ENCODE assay signal across 8 cellular contexts in the genomic region with DNA sequence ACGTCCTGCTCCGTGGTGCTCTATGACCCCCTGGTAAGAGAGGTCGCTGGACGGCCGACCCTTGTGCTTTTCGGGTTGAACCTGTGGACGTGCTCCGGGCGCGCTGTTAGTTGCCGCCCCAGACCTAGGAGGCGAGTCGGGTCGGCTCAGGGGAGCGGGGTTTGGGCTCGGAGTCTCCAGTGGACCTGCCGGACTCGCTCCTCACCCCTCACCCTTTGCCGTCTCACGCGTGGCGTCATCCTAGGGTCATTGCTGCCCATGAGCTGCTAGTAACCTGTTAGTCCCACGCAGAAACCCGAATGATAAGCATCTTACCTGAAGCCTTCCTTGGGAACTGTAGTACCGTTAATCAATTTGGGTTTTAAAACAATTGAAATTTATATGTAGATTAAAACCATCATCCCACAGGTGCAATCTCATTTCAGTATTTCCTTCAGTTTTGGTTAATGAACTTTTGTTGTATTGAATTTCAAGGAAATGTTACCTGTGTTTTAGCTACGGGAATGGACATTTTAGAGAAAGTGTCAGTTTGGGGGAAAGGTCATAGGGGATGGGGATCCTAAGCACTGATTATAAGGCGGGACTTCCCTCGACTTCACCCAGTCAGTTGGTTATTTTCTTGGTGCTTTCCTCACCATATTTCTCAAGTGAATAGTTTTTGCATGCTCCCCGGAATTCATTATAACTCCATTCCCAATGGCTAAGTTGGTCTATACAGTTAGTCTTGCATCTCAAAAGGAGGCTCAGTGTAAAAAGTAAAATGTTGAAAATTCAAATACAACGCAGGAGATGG. TPM values are rescaled to one million over a fixed set of nuclear protein-coding genes. Genes with fewer than 3 reads are reported as not detected.
DNase-seq lines count a peak whose midpoint lies in the region; ATAC-seq and TF ChIP-seq lines count a peak whose summit lies in the region.

No MANE protein-coding gene starts in this region.

- H3K36me3 ChIP-seq in GM23248 (ENCODE audit: low read depth) (peaks cover 3% of the 10 kb centered on the region), Loucy (ENCODE audit: insufficient read depth, low read length) (no peaks in the 10 kb centered on the region; the same call in 1 of the 2 replicates), colonic mucosa (no peaks in the 10 kb centered on the region)

- peak overlapping the region; percentile 97 for H3K27ac Mint-ChIP-seq in mesothelial cell of epicardium

- peak overlapping the region; percentile 98 for H3K27ac ChIP-seq in GM23248
- peak overlapping the region; percentile 96 for H3K27ac ChIP-seq in colonic mucosa

- peaks cover 28% of the 10 kb centered on the region for H3K4me1 Mint-ChIP-seq in mesothelial cell of epicardium

- H3K79me2 ChIP-seq in GM23248 (ENCODE audit: insufficient read depth) (peaks cover 94% of the 10 kb centered on the region), Loucy (ENCODE audit: insufficient read depth, low read length) (peaks cover 82% of the 10 kb centered on the region)

- no peaks in the 10 kb centered on the region for H3K9me3 ChIP-seq in GM23248 (ENCODE audit: low read depth)
- H3K9me3 ChIP-seq in Loucy (ENCODE audit: insufficient read depth, low read depth, low read length) = no peaks in the 10 kb centered on the region
- H3K9me3 ChIP-seq in colonic mucosa = no peaks in the 10 kb centered on the region

- no peaks in the 10 kb centered on the region for H3K9me2 ChIP-seq in GM23248 (ENCODE audit: insufficient read depth)
- no peaks in the 10 kb centered on the region for H3K9me2 ChIP-seq in Loucy (replicated peaks; ENCODE audit: low read depth, low read length)

- H3K9ac ChIP-seq in GM23248 (peak overlapping the region; percentile 99), Loucy (ENCODE audit: low read depth, low read length, poor library complexity, severe bottlenecking) (peak overlapping the region; percentile 98), colonic mucosa (ENCODE audit: low read depth in 2 of 2, low read length in 2 of 2) (peak overlapping the region; percentile 93 to 96)

- H3F3A ChIP-seq in GM23248 (ENCODE audit: insufficient read depth) = peaks cover 7% of the 10 kb centered on the region; the same call in 1 of the 2 replicates
- no peaks in the 10 kb centered on the region for H3F3A ChIP-seq in Loucy (ENCODE audit: low read depth)

- peak; percentile 1 for ATAC-seq in GM18499 (IDR thresholded peaks at IDR 0.05; ENCODE audit: insufficient read depth, unreplicated experiment)

- H3K27me3 Mint-ChIP-seq in mesothelial cell of epicardium (ENCODE audit: low read depth) = no peaks in the 10 kb centered on the region

- peak; percentile 23 for DNase-seq in GM23248
- no peak for DNase-seq in colonic mucosa
- peak in 1 of 2 experiments; percentile 40 for DNase-seq in mesothelial cell of epicardium (ENCODE audit: low spot score in 2 of 2, unreplicated experiment in 2 of 2)
- no peak for DNase-seq in central memory CD4-positive, alpha-beta T cell
- no peak for DNase-seq in NCI-H1092 treated with DMSO at 0.1 percent for 48 hours (lab: John Stamatoyannopoulos, UW)
- no peak for DNase-seq in activated CD4-positive, alpha-beta T cell treated with anti-CD3 and anti-CD28 coated beads, Interleukin-2, amount 50 U/mL, for 4 hours

- H3K9me3 Mint-ChIP-seq in mesothelial cell of epicardium = no peaks in the 10 kb centered on the region

- H3K4me3 Mint-ChIP-seq in mesothelial cell of epicardium = peak overlapping the region; percentile 97

- 4% methylated on average over 30 of the region's 30 CpGs for WGBS in GM23248 (ENCODE audit: low coverage in 1 of 2, low lambda C conversion rate in 2 of 2, missing lambda C conversion rate in 2 of 2), 2 experiments

- H3K4me2 ChIP-seq in GM23248 (ENCODE audit: unreplicated experiment) = peak overlapping the region; percentile 80
- H3K4me2 ChIP-seq in Loucy (ENCODE audit: low read depth, low read length, poor library complexity, severe bottlenecking) = peak overlapping the region; percentile 95

- intact Hi-C loops in colonic mucosa (cut with DNase I) = loop anchor here (5.0 kb wide), 1 partner anchor 52 kb away; no protein-coding TSS in a partner anchor

- H4K20me1 ChIP-seq in GM23248 (ENCODE audit: insufficient read depth) (0 out of 2 replicates have a peak, but pooled peaks cover 4% of the 10 kb centered on the region), Loucy (ENCODE audit: insufficient read depth, low read length, poor library complexity, severe bottlenecking) (peaks cover 56% of the 10 kb centered on the region)

- H2AFZ ChIP-seq in GM23248 (peak overlapping the region; percentile 99), Loucy (ENCODE audit: low read length) (peak overlapping the region; percentile 99)

- H3K27me3 ChIP-seq in GM23248 (replicated peaks; ENCODE audit: insufficient read depth) = no peaks in the 10 kb centered on the region
- H3K27me3 ChIP-seq in Loucy (ENCODE audit: insufficient read depth, low read length, poor library complexity, severe bottlenecking) = no peaks in the 10 kb centered on the region
- H3K27me3 ChIP-seq in colonic mucosa = no peaks in the 10 kb centered on the region

- H3K4me3 ChIP-seq in GM23248 = peak overlapping the region; percentile 92
- peak overlapping the region; percentile 91 for H3K4me3 ChIP-seq in Loucy (ENCODE audit: low read length, poor library complexity, severe bottlenecking)
- H3K4me3 ChIP-seq in colonic mucosa = peak overlapping the region; percentile 91

- TF ChIP-seq CTCF in Loucy (conservative IDR thresholded peaks at IDR 0.05; ENCODE audit: low read length) (no peak), colonic mucosa (IDR thresholded peaks at IDR 0.05) (no peak), mesothelial cell of epicardium (IDR thresholded peaks at IDR 0.05; ENCODE audit: unreplicated experiment) (no peak)

- in situ Hi-C loops in GM23248 (cut with MboI) = no loop called here

- H3K36me3 Mint-ChIP-seq in mesothelial cell of epicardium = no peaks in the 10 kb centered on the region

- H3K4me1 ChIP-seq in GM23248 (ENCODE audit: insufficient read depth) = peaks cover 12% of the 10 kb centered on the region
- peaks cover 71% of the 10 kb centered on the region for H3K4me1 ChIP-seq in Loucy (ENCODE audit: insufficient read depth, low read length, poor library complexity, severe bottlenecking)
- H3K4me1 ChIP-seq in colonic mucosa = peaks cover 7% of the 10 kb centered on the region

RNA-seq across cellular contexts. Expression of gene ELP2, which starts 0.5 kb away (rescaled TPM):
- 86.0 and 103 TPM in 2 replicates for total RNA-seq in GM23248 (2014; rRNA removed; shearing (Covaris generic))
- polyA plus RNA-seq in GM23248 (2016; fragmentation: Nextera tagmentation; extraction: Ambion mirVana) = 57.6 and 63.6 TPM in 2 replicates
- total RNA-seq in colonic mucosa (10 to 100 TPM; 48.3 to 51.6 TPM), mesothelial cell of epicardium (131 to 144 TPM (median 143 TPM) in 3 replicates)

RNA-seq across cellular contexts. Expression of gene SLC39A6, which starts 1.1 kb away (rescaled TPM):
- 104 and 115 TPM in 2 replicates for total RNA-seq in GM23248 (2014; rRNA removed; shearing (Covaris generic))
- polyA plus RNA-seq in GM23248 (2016; fragmentation: Nextera tagmentation; extraction: Ambion mirVana) = 80.5 and 81.1 TPM in 2 replicates
- total RNA-seq in colonic mucosa (10 to 100 TPM in 1 of 2 donors, 1 to 10 TPM in 1; 9.9 to 15.3 TPM), mesothelial cell of epicardium (42.0 to 43.1 TPM (median 42.7 TPM) in 3 replicates)

RNA-seq across cellular contexts. Expression of gene MOCOS, which starts 57.1 kb away (rescaled TPM):
- total RNA-seq in GM23248 (2014; rRNA removed; shearing (Covaris generic)) = 23.6 and 26.2 TPM in 2 replicates
- polyA plus RNA-seq in GM23248 (2016; fragmentation: Nextera tagmentation; extraction: Ambion mirVana) = 14.3 and 17.9 TPM in 2 replicates
- 10 to 100 TPM in 1 of 2 donors, 1 to 10 TPM in 1; 6.8 to 10.0 TPM for total RNA-seq in colonic mucosa
- total RNA-seq in mesothelial cell of epicardium = 2.2 to 3.2 TPM (median 3.2 TPM) in 3 replicates
